ENCODE assay signal across 22 cellular contexts in the genomic region with DNA sequence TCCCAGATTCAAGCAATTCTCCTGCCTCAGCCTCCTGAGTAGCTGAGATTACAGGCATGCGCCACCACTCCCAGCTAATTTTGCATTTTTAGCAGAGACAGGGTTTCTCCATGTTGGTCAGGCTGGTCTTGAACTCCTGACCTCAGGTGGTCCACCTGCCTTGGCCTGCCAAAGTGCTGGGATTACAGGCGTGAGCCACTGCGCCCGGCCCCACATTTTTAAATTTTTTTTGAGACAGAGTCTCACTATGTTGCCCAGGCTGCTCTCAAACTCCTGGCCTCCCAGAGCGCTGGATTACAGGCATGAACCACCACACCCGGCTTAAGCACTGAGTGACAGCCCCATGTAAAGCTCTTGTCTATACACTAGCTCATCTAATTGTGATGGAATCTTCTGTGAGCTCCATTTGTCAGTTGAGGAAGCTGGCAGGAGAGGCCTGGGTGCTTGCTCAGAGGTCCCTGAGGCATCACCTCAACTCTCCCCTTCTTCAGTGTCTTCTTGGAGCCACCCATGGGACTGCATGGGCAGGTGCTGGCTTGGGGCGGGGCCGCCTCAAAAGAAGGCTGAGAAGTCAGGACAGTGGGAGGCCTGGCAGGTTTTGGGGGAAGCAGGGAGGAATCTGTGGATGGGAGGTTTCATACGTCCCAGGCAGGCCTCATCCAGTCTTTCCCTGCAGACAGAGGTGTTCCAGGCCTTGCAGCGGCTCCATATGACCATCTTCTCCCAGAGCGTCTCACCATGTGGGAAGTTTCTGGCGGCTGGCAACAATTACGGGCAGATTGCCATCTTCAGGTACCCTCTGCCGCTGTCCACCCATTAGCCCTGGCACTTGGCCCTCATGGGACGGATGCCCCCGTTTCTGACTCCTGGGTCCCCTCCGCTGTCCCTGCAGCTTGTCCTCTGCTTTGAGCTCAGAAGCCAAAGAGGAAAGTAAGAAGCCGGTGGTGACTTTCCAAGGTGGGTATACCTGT. TPM values are rescaled to one million over a fixed set of nuclear protein-coding genes. Genes with fewer than 3 reads are reported as not detected.
DNase-seq lines count a peak whose midpoint lies in the region; ATAC-seq and TF ChIP-seq lines count a peak whose summit lies in the region.
"Had no signal": no experiment of that assay in that cellular context is flagged by ENCODE, and none has a peak within 500 bp of the region (broad histone marks: within the 10 kb centered on the region; RNA-seq: fewer than 3 reads in every experiment).

No MANE protein-coding gene starts in this region.

- H3K9me1 ChIP-seq in IMR-90 (ENCODE audit: insufficient read depth, low read length) = no peaks in the 10 kb centered on the region

- 94% methylated on average over 9 of the region's 18 CpGs; no CpG with 5 or more reads in 1 of the 2 experiments for WGBS in IMR-90 (ENCODE audit: extremely low coverage in 2 of 2, insufficient read length in 1 of 2), 2 experiments

- H3K36me3 Mint-ChIP-seq in activated CD4-positive, alpha-beta T cell treated with anti-CD3 and anti-CD28 coated beads, Interleukin-2, amount 10 ng/mL, durations not matched to agents 24 days and 14 days (ENCODE audit: low read depth) = peaks cover 19% of the 10 kb centered on the region
- H3K36me3 Mint-ChIP-seq in activated CD4-positive, alpha-beta T cell treated with anti-CD3 and anti-CD28 coated beads, Interleukin-2, amount 10 ng/mL, durations not matched to agents 7 days and 5 days (ENCODE audit: low read depth) = peaks cover 19% of the 10 kb centered on the region
- H3K36me3 Mint-ChIP-seq in activated naive CD8-positive, alpha-beta T cell treated with anti-CD3 and anti-CD28 coated beads, Interleukin-2, amount 50 U/mL, for 24 hours (ENCODE audit: low read depth) = peaks cover 8% of the 10 kb centered on the region
- peaks cover 2% of the 10 kb centered on the region for H3K36me3 Mint-ChIP-seq in osteocyte (ENCODE audit: unreplicated experiment)

- H3K27ac Mint-ChIP-seq in activated CD4-positive, alpha-beta T cell treated with anti-CD3 and anti-CD28 coated beads, Interleukin-2, amount 10 ng/mL, durations not matched to agents 24 days and 14 days = no peak overlapping the region
- H3K27ac Mint-ChIP-seq in activated CD4-positive, alpha-beta T cell treated with anti-CD3 and anti-CD28 coated beads, Interleukin-2, amount 10 ng/mL, durations not matched to agents 7 days and 5 days = no peak overlapping the region
- no peak overlapping the region for H3K27ac Mint-ChIP-seq in activated naive CD8-positive, alpha-beta T cell treated with anti-CD3 and anti-CD28 coated beads, Interleukin-2, amount 50 U/mL, for 24 hours
- no peak overlapping the region for H3K27ac Mint-ChIP-seq in osteocyte (ENCODE audit: unreplicated experiment)

- H3K18ac ChIP-seq in IMR-90 (ENCODE audit: low read depth, low read length) = no peak overlapping the region

- H4K20me1 ChIP-seq in IMR-90 (ENCODE audit: insufficient read depth, low read length) = peaks cover 37% of the 10 kb centered on the region

- H3K36me3 ChIP-seq in IMR-90 (ENCODE audit: control insufficient read depth, insufficient read depth, low read length) = peaks cover 22% of the 10 kb centered on the region

- H3K27me3 Mint-ChIP-seq in activated CD4-positive, alpha-beta T cell treated with anti-CD3 and anti-CD28 coated beads, Interleukin-2, amount 10 ng/mL, durations not matched to agents 24 days and 14 days = no peaks in the 10 kb centered on the region
- H3K27me3 Mint-ChIP-seq in activated CD4-positive, alpha-beta T cell treated with anti-CD3 and anti-CD28 coated beads, Interleukin-2, amount 10 ng/mL, durations not matched to agents 7 days and 5 days = peaks cover 12% of the 10 kb centered on the region
- H3K27me3 Mint-ChIP-seq in activated naive CD8-positive, alpha-beta T cell treated with anti-CD3 and anti-CD28 coated beads, Interleukin-2, amount 50 U/mL, for 24 hours = peaks cover 16% of the 10 kb centered on the region
- no peaks in the 10 kb centered on the region for H3K27me3 Mint-ChIP-seq in osteocyte (ENCODE audit: unreplicated experiment)

- H3K9me3 ChIP-seq in IMR-90 (ENCODE audit: control insufficient read depth, insufficient read depth, low read length) = no peaks in the 10 kb centered on the region
- H3K9me3 ChIP-seq: MG63, thyroid gland had no signal

- no peak overlapping the region for H2BK20ac ChIP-seq in IMR-90 (ENCODE audit: low read depth, low read length)

- ATAC-seq in IMR-90 (ENCODE audit: low read depth) = no peak
- no peak for ATAC-seq in activated naive CD8-positive, alpha-beta T cell treated with anti-CD3 and anti-CD28 coated beads, Interleukin-2, amount 50 U/mL, for 24 hours
- ATAC-seq: naive thymus-derived CD4-positive, alpha-beta T cell; T-cell had no signal

- no peak overlapping the region for H3K4ac ChIP-seq in IMR-90 (ENCODE audit: low read depth, low read length)

- BruUV-seq in IMR-90 (replicated peaks; lab: Mats Ljungman, UMichigan) = no TSS peak

- no peak overlapping the region for H3K23ac ChIP-seq in IMR-90 (ENCODE audit: low read depth, low read length)

- H3K4me2 ChIP-seq in IMR-90 (ENCODE audit: low read depth, low read length) = no peak overlapping the region

- peaks cover 9% of the 10 kb centered on the region for H3K4me1 ChIP-seq in IMR-90 (ENCODE audit: control insufficient read depth, insufficient read depth, low read length)

- peaks cover 52% of the 10 kb centered on the region for H3K4me1 Mint-ChIP-seq in activated CD4-positive, alpha-beta T cell treated with anti-CD3 and anti-CD28 coated beads, Interleukin-2, amount 10 ng/mL, durations not matched to agents 24 days and 14 days
- peaks cover 62% of the 10 kb centered on the region for H3K4me1 Mint-ChIP-seq in activated CD4-positive, alpha-beta T cell treated with anti-CD3 and anti-CD28 coated beads, Interleukin-2, amount 10 ng/mL, durations not matched to agents 7 days and 5 days
- peaks cover 56% of the 10 kb centered on the region for H3K4me1 Mint-ChIP-seq in activated naive CD8-positive, alpha-beta T cell treated with anti-CD3 and anti-CD28 coated beads, Interleukin-2, amount 50 U/mL, for 24 hours
- H3K4me1 Mint-ChIP-seq in osteocyte (ENCODE audit: unreplicated experiment) = peaks cover 27% of the 10 kb centered on the region

- CTCF ChIA-PET in activated CD4-positive, alpha-beta T cell treated with anti-CD3 and anti-CD28 coated beads, Interleukin-2, amount 10 ng/mL, durations not matched to agents 7 days and 5 days (lab: Charles Lee) = interaction anchor here (1.2 to 8.3 kb wide), 4 partner anchors 7 to 124 kb away, joined by 3 to 90 read pairs (median 40); no protein-coding TSS in a partner anchor
- CTCF ChIA-PET in IMR-90 (lab: Yijun Ruan, JAX) = interaction anchor here (0.8 kb wide), 1 partner anchor 21 kb away, joined by 5 read pairs; no protein-coding TSS in a partner anchor

- H3K14ac ChIP-seq in IMR-90 (replicated peaks; ENCODE audit: low read depth, low read length) = no peak overlapping the region

- H3K4me3 ChIP-seq in IMR-90 (ENCODE audit: insufficient read depth, low read depth, low read length) = no peak overlapping the region
- H3K4me3 ChIP-seq: thyroid gland had no signal

- no peak overlapping the region for H3K9ac ChIP-seq in IMR-90 (ENCODE audit: low read depth, low read length)

- H4K5ac ChIP-seq in IMR-90 (ENCODE audit: low read depth, low read length) = no peak overlapping the region

- no peak for DNase-seq in activated CD4-positive, alpha-beta T cell treated with anti-CD3 and anti-CD28 coated beads, Interleukin-2, amount 10 ng/mL, durations not matched to agents 24 days and 14 days
- DNase-seq in activated CD4-positive, alpha-beta T cell treated with anti-CD3 and anti-CD28 coated beads, Interleukin-2, amount 10 ng/mL, durations not matched to agents 7 days and 5 days = no peak
- DNase-seq in IMR-90 (no peak), osteocyte (ENCODE audit: extremely low spot score, unreplicated experiment) (no peak), AG08396 (ENCODE audit: low spot score) (no peak), NCI-H69 (lab: John Stamatoyannopoulos, UW) (no peak), H4 (ENCODE audit: low spot score) (no peak)
- DNase-seq in activated naive CD8-positive, alpha-beta T cell treated with anti-CD3 and anti-CD28 coated beads, Interleukin-2, amount 50 U/mL, for 24 hours = no peak
- DNase-seq: activated naive CD4-positive, alpha-beta T cell treated with Interleukin-2 at 50 U/mL for 16 hours; hippocampal formation; islet precursor cell; mammary epithelial cell; MG63; naive thymus-derived CD4-positive, alpha-beta T cell; NCI-H187 treated with DMSO at 0.1 percent for 48 hours; retina; T-cell; thyroid gland had no signal

- H4K91ac ChIP-seq in IMR-90 (ENCODE audit: insufficient read depth, low read depth, low read length) = no peak overlapping the region

- H3K56ac ChIP-seq in IMR-90 (ENCODE audit: extremely low read depth, insufficient read depth, low read length) = no peak overlapping the region

- H3K27ac ChIP-seq in IMR-90 (ENCODE audit: insufficient read depth, low read length) = no peak overlapping the region

- H2AK5ac ChIP-seq in IMR-90 (ENCODE audit: low read depth, low read length) = no peak overlapping the region

- intact Hi-C loops in activated CD4-positive, alpha-beta T cell treated with anti-CD3 and anti-CD28 coated beads, Interleukin-2, amount 10 ng/mL, durations not matched to agents 24 days and 14 days (cut with micrococcal nuclease) = loop anchor here (10.0 kb wide), 1 partner anchor 259 kb away; a partner anchor contains a TSS
- intact Hi-C loops in IMR-90 (cut with micrococcal nuclease) = no loop called here

- H2AK9ac ChIP-seq in IMR-90 (replicated peaks; ENCODE audit: low read depth, low read length, poor library complexity) = peak overlapping the region; percentile 68

- no peak for TF ChIP-seq CTCF in IMR-90 (conservative IDR thresholded peaks at IDR 0.05; ENCODE audit: low read depth, low read length)
- no peak for TF ChIP-seq CTCF in osteocyte (IDR thresholded peaks at IDR 0.05)

- H3K27me3 ChIP-seq in IMR-90 (ENCODE audit: control insufficient read depth, insufficient read depth, low read length) = peaks cover 12% of the 10 kb centered on the region; the same call in 1 of the 2 replicates
- H3K27me3 ChIP-seq: MG63, thyroid gland had no signal

- H3K4me3 Mint-ChIP-seq in activated CD4-positive, alpha-beta T cell treated with anti-CD3 and anti-CD28 coated beads, Interleukin-2, amount 10 ng/mL, durations not matched to agents 24 days and 14 days = peak overlapping the region; percentile 43
- no peak overlapping the region for H3K4me3 Mint-ChIP-seq in activated CD4-positive, alpha-beta T cell treated with anti-CD3 and anti-CD28 coated beads, Interleukin-2, amount 10 ng/mL, durations not matched to agents 7 days and 5 days
- H3K4me3 Mint-ChIP-seq in activated naive CD8-positive, alpha-beta T cell treated with anti-CD3 and anti-CD28 coated beads, Interleukin-2, amount 50 U/mL, for 24 hours = peak overlapping the region; percentile 85
- H3K4me3 Mint-ChIP-seq in osteocyte (ENCODE audit: unreplicated experiment) = peak overlapping the region; percentile 86

- dilution Hi-C loops in IMR-90 (cut with HindIII; ENCODE audit: low sequenced_read_pairs, unreplicated experiment) = no loop called here

- TF ChIP-seq RAD21 in IMR-90 (IDR thresholded peaks at IDR 0.05; ENCODE audit: low read length) = no peak

- POLR2A ChIA-PET in activated CD4-positive, alpha-beta T cell treated with anti-CD3 and anti-CD28 coated beads, Interleukin-2, amount 10 ng/mL, durations not matched to agents 7 days and 5 days (lab: Charles Lee) = no interaction called here
- POLR2A ChIA-PET in IMR-90 (lab: Charles Lee; ENCODE audit: unreplicated experiment) = interaction anchor here (0.6 to 0.7 kb wide), 2 partner anchors 16 to 40 kb away, joined by 3 to 7 read pairs; no protein-coding TSS in a partner anchor

- TF ChIP-seq POLR2A in IMR-90 (IDR thresholded peaks at IDR 0.05; ENCODE audit: low read depth, low read length) = peak; percentile 53

- no peak overlapping the region for H2BK15ac ChIP-seq in IMR-90 (ENCODE audit: low read depth, low read length)

- in situ Hi-C loops in IMR-90 (cut with MboI; ENCODE audit: low sequenced_read_pairs) = no loop called here

- no peak overlapping the region for H2AFZ ChIP-seq in IMR-90 (replicated peaks; ENCODE audit: low read length, poor library complexity)

- no peak overlapping the region for H4K8ac ChIP-seq in IMR-90 (ENCODE audit: low read depth in 2 of 2, low read length in 2 of 2)

- H2BK120ac ChIP-seq in IMR-90 (ENCODE audit: low read depth, low read length) = no peak overlapping the region

- H3K9me3 Mint-ChIP-seq in activated CD4-positive, alpha-beta T cell treated with anti-CD3 and anti-CD28 coated beads, Interleukin-2, amount 10 ng/mL, durations not matched to agents 24 days and 14 days = no peaks in the 10 kb centered on the region
- H3K9me3 Mint-ChIP-seq in activated CD4-positive, alpha-beta T cell treated with anti-CD3 and anti-CD28 coated beads, Interleukin-2, amount 10 ng/mL, durations not matched to agents 7 days and 5 days = no peaks in the 10 kb centered on the region
- H3K9me3 Mint-ChIP-seq in activated naive CD8-positive, alpha-beta T cell treated with anti-CD3 and anti-CD28 coated beads, Interleukin-2, amount 50 U/mL, for 24 hours = no peaks in the 10 kb centered on the region
- H3K9me3 Mint-ChIP-seq in osteocyte (ENCODE audit: unreplicated experiment) = no peaks in the 10 kb centered on the region
- H3K9me3 Mint-ChIP-seq: naive thymus-derived CD4-positive, alpha-beta T cell; T-cell had no signal

- peaks cover 0 to 19% of the 10 kb centered on the region in 2 experiments; a peak in 2 of 4 replicates for H3K79me1 ChIP-seq in IMR-90 (ENCODE audit: low read depth in 1 of 2, low read length in 2 of 2)

- H2BK5ac ChIP-seq in IMR-90 (ENCODE audit: low read depth, low read length, poor library complexity, severe bottlenecking) = no peak overlapping the region

RNA-seq across cellular contexts. Expression of a gene that starts 1.5 kb away (rescaled TPM):
- 55.3 and 57.0 TPM in 2 replicates for total RNA-seq in activated CD4-positive, alpha-beta T cell treated with anti-CD3 and anti-CD28 coated beads, Interleukin-2, amount 10 ng/mL, durations not matched to agents 24 days and 14 days
- total RNA-seq in activated CD4-positive, alpha-beta T cell treated with anti-CD3 and anti-CD28 coated beads, Interleukin-2, amount 10 ng/mL, durations not matched to agents 7 days and 5 days = 10 to 100 TPM; 49.5 to 58.4 TPM
- 16.1 and 16.8 TPM in 2 replicates for total RNA-seq in IMR-90 (2012; rRNA removed)
- polyA plus RNA-seq in IMR-90 (2012; rRNA removed) = 23.1 and 26.0 TPM in 2 replicates
- 19.7 and 25.7 TPM in 2 replicates for polyA plus RNA-seq in IMR-90 (2012; cell fraction: cytosol; rRNA removed)
- polyA plus RNA-seq in IMR-90 (2012; cell fraction: nucleus; rRNA removed; ENCODE audit: low replicate concordance) = 128 and 164 TPM in 2 replicates
- total RNA-seq in osteocyte = 36.6 and 40.1 TPM in 2 replicates
- total RNA-seq in H4 (2014; rRNA removed; shearing (Covaris generic)) = 43.5 and 48.2 TPM in 2 replicates

RNA-seq across cellular contexts. Expression of a gene that starts 1.6 kb away (rescaled TPM):
- 29.4 TPM in 2 replicates for total RNA-seq in activated CD4-positive, alpha-beta T cell treated with anti-CD3 and anti-CD28 coated beads, Interleukin-2, amount 10 ng/mL, durations not matched to agents 24 days and 14 days
- total RNA-seq in activated CD4-positive, alpha-beta T cell treated with anti-CD3 and anti-CD28 coated beads, Interleukin-2, amount 10 ng/mL, durations not matched to agents 7 days and 5 days = 10 to 100 TPM; 38.3 to 44.1 TPM
- total RNA-seq in IMR-90 (2012; rRNA removed) (7.2 and 9.7 TPM in 2 replicates), osteocyte (133 and 139 TPM in 2 replicates)
- polyA plus RNA-seq in IMR-90 (2012; rRNA removed) = 57.9 and 121 TPM in 2 replicates
- polyA plus RNA-seq in IMR-90 (2012; cell fraction: cytosol; rRNA removed) = 41.2 and 72.4 TPM in 2 replicates
- 15.4 and 31.6 TPM in 2 replicates for polyA plus RNA-seq in IMR-90 (2012; cell fraction: nucleus; rRNA removed; ENCODE audit: low replicate concordance)
- 64.6 and 93.1 TPM in 2 replicates for total RNA-seq in H4 (2014; rRNA removed; shearing (Covaris generic))

RNA-seq across cellular contexts. Expression of a gene that starts 5.1 kb away (rescaled TPM):
- 7.3 TPM in 2 replicates for total RNA-seq in activated CD4-positive, alpha-beta T cell treated with anti-CD3 and anti-CD28 coated beads, Interleukin-2, amount 10 ng/mL, durations not matched to agents 24 days and 14 days
- 1 to 10 TPM; 1.8 to 2.1 TPM for total RNA-seq in activated CD4-positive, alpha-beta T cell treated with anti-CD3 and anti-CD28 coated beads, Interleukin-2, amount 10 ng/mL, durations not matched to agents 7 days and 5 days
- total RNA-seq in IMR-90 (2012; rRNA removed) (103 and 118 TPM in 2 replicates), osteocyte (71.3 and 72.4 TPM in 2 replicates)
- 304 and 346 TPM in 2 replicates for polyA plus RNA-seq in IMR-90 (2012; rRNA removed)
- polyA plus RNA-seq in IMR-90 (2012; cell fraction: cytosol; rRNA removed) = 521 and 602 TPM in 2 replicates
- polyA plus RNA-seq in IMR-90 (2012; cell fraction: nucleus; rRNA removed; ENCODE audit: low replicate concordance) = 187 and 632 TPM in 2 replicates
- 312 and 417 TPM in 2 replicates for total RNA-seq in H4 (2014; rRNA removed; shearing (Covaris generic))
- polyA plus RNA-seq: naive thymus-derived CD4-positive, alpha-beta T cell had no signal

RNA-seq across cellular contexts. Expression of a gene that starts 7.3 kb away (rescaled TPM):
- not detected in 2 replicates for total RNA-seq in activated CD4-positive, alpha-beta T cell treated with anti-CD3 and anti-CD28 coated beads, Interleukin-2, amount 10 ng/mL, durations not matched to agents 24 days and 14 days
- total RNA-seq in activated CD4-positive, alpha-beta T cell treated with anti-CD3 and anti-CD28 coated beads, Interleukin-2, amount 10 ng/mL, durations not matched to agents 7 days and 5 days = not detected
- total RNA-seq in IMR-90 (2012; rRNA removed) (not detected in 2 replicates), osteocyte (0.32 TPM in 1 of 2 replicates, not detected in the other)
- polyA plus RNA-seq in IMR-90 (2012; rRNA removed) = 0.07 and 0.14 TPM in 2 replicates
- 0.16 TPM in 2 replicates for polyA plus RNA-seq in IMR-90 (2012; cell fraction: cytosol; rRNA removed)
- 0.31 and 0.32 TPM in 2 replicates for polyA plus RNA-seq in IMR-90 (2012; cell fraction: nucleus; rRNA removed; ENCODE audit: low replicate concordance)
- 2.0 TPM in 1 of 2 replicates, not detected in the other for total RNA-seq in H4 (2014; rRNA removed; shearing (Covaris generic))
- total RNA-seq: CD4-positive, alpha-beta memory T cell; Daoy; endothelial cell of umbilical vein; fibroblast of villous mesenchyme; mammary epithelial cell; naive thymus-derived CD4-positive, alpha-beta T cell; thyroid gland had no signal
- polyA plus RNA-seq: CD4-positive, alpha-beta memory T cell; naive thymus-derived CD4-positive, alpha-beta T cell had no signal

RNA-seq across cellular contexts. Expression of a gene that starts 11.4 kb away (rescaled TPM):
- total RNA-seq in activated CD4-positive, alpha-beta T cell treated with anti-CD3 and anti-CD28 coated beads, Interleukin-2, amount 10 ng/mL, durations not matched to agents 24 days and 14 days = 0.43 and 0.63 TPM in 2 replicates
- total RNA-seq in activated CD4-positive, alpha-beta T cell treated with anti-CD3 and anti-CD28 coated beads, Interleukin-2, amount 10 ng/mL, durations not matched to agents 7 days and 5 days = under 1 TPM; 0.20 to 0.23 TPM
- total RNA-seq in IMR-90 (2012; rRNA removed) (under 0.01 and 0.18 TPM in 2 replicates), osteocyte (not detected in 2 replicates)
- polyA plus RNA-seq in IMR-90 (2012; rRNA removed) = 0.17 and 0.19 TPM in 2 replicates
- polyA plus RNA-seq in IMR-90 (2012; cell fraction: cytosol; rRNA removed) = 0.15 and 0.25 TPM in 2 replicates
- 0.05 and 0.20 TPM in 2 replicates for polyA plus RNA-seq in IMR-90 (2012; cell fraction: nucleus; rRNA removed; ENCODE audit: low replicate concordance)
- 0.25 TPM in 1 of 2 replicates, not detected in the other for total RNA-seq in H4 (2014; rRNA removed; shearing (Covaris generic))
- total RNA-seq: CD4-positive, alpha-beta memory T cell; Daoy; endothelial cell of umbilical vein had no signal
- polyA plus RNA-seq: CD4-positive, alpha-beta memory T cell; endothelial cell of umbilical vein; naive thymus-derived CD4-positive, alpha-beta T cell had no signal
